Comparison of ENCODE assay signal across 9 cellular contexts in the genomic region with DNA sequence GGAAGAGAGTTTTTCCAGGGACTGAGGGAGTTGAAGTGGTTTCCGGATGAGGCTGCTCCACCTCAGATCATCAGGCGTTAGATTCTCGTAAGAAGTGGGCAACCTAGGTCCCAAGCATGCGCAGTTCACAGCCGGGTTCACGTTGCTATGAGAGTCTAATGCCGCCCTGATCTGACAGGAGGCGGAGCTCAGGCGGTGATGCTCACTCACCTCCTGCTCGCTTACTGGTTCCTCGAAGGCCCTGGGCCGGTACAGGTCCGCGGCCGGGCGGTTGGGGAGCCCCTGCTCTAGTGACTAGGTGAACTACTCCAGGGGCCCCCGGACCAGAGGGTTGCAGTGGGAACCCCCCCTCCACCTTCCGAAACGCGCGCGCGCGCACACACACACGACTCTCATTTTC. TPM values are rescaled to one million over a fixed set of nuclear protein-coding genes. Genes with fewer than 3 reads are reported as not detected.
DNase-seq lines count a peak whose midpoint lies in the region; ATAC-seq and TF ChIP-seq lines count a peak whose summit lies in the region.
"Had no signal": no experiment of that assay in that cellular context is flagged by ENCODE, and none has a peak within 500 bp of the region (broad histone marks: within the 10 kb centered on the region; RNA-seq: fewer than 3 reads in every experiment).

No MANE protein-coding gene starts in this region.

- CTCF ChIA-PET in MCF 10A (lab: Yijun Ruan, JAX): interaction anchor here (0.6 to 0.7 kb wide), 2 partner anchors 194 to 409 kb away, joined by 3 read pairs; no protein-coding TSS in a partner anchor

- ATAC-seq in memory B cell (ENCODE audit: low read depth): no peak

- DNase-seq in breast epithelium (ENCODE audit: low spot score in 2 of 2) (no peak), MCF 10A (ENCODE audit: unreplicated experiment) (no peak), memory B cell (ENCODE audit: low spot score in 2 of 2) (no peak), testis (peak; percentile 72), NK-92 (lab: John Stamatoyannopoulos, UW; ENCODE audit: unreplicated experiment) (no peak), NCI-H2171 (lab: John Stamatoyannopoulos, UW) (no peak), ACHN (no peak)
- no peak for DNase-seq in activated naive CD8-positive, alpha-beta T cell treated with anti-CD3 and anti-CD28 coated beads for 36 hours

- H3K27me3 ChIP-seq in breast epithelium (no peaks in the 10 kb centered on the region), testis (no peaks in the 10 kb centered on the region)

- H3K36me3 Mint-ChIP-seq in MCF 10A (ENCODE audit: insufficient read depth, unreplicated experiment) (no peaks in the 10 kb centered on the region), memory B cell (no peaks in the 10 kb centered on the region)
- H3K36me3 Mint-ChIP-seq in activated naive CD8-positive, alpha-beta T cell treated with anti-CD3 and anti-CD28 coated beads for 36 hours: peaks cover 3% of the 10 kb centered on the region

- H3K27me3 Mint-ChIP-seq in MCF 10A (ENCODE audit: insufficient read depth, unreplicated experiment) (no peaks in the 10 kb centered on the region), memory B cell (no peaks in the 10 kb centered on the region)
- peaks cover 4% of the 10 kb centered on the region for H3K27me3 Mint-ChIP-seq in activated naive CD8-positive, alpha-beta T cell treated with anti-CD3 and anti-CD28 coated beads for 36 hours

- BruUV-seq in MCF 10A (replicated peaks; lab: Mats Ljungman, UMichigan): no TSS peak

- in situ Hi-C loops in ACHN (cut with HindIII; ENCODE audit: low pct_ligation_motif_present, low pct_unique_long_range_greater_than_20kb, low sequenced_read_pairs): no loop called here

- intact Hi-C loops in breast epithelium (cut with DNase I; ENCODE audit: low total_unique reads): no loop called here
- intact Hi-C loops in MCF 10A (cut with micrococcal nuclease): loop anchor here (5.0 to 10.0 kb wide), 2 partner anchors 165 to 448 kb away; a partner anchor contains a TSS
- intact Hi-C loops in testis (cut with DNase I; ENCODE audit: low total_unique reads): no loop called here

- H3K27ac Mint-ChIP-seq in MCF 10A (ENCODE audit: low read depth, unreplicated experiment) (no peak overlapping the region), memory B cell (peak overlapping the region; percentile 61)
- no peak overlapping the region for H3K27ac Mint-ChIP-seq in activated naive CD8-positive, alpha-beta T cell treated with anti-CD3 and anti-CD28 coated beads for 36 hours

- no peak for TF ChIP-seq CTCF in breast epithelium (IDR thresholded peaks at IDR 0.05)
- TF ChIP-seq CTCF in MCF 10A (IDR thresholded peaks at IDR 0.05; ENCODE audit: unreplicated experiment): no peak
- no peak for TF ChIP-seq CTCF in testis (IDR thresholded peaks at IDR 0.05)

- H3K4me1 ChIP-seq in breast epithelium: no peaks in the 10 kb centered on the region
- peaks cover 3% of the 10 kb centered on the region for H3K4me1 ChIP-seq in testis

- no peak for TF ChIP-seq POLR2A in breast epithelium (IDR thresholded peaks at IDR 0.05)
- TF ChIP-seq POLR2A in testis (IDR thresholded peaks at IDR 0.05): no peak

- H3K9me3 ChIP-seq in breast epithelium (no peaks in the 10 kb centered on the region), testis (no peaks in the 10 kb centered on the region)

- H3K36me3 ChIP-seq in breast epithelium (no peaks in the 10 kb centered on the region), testis (ENCODE audit: low read depth, missing control alignments) (no peaks in the 10 kb centered on the region)
- H3K36me3 ChIP-seq: SJSA1 had no signal

- no peak overlapping the region for H3K4me3 Mint-ChIP-seq in MCF 10A (ENCODE audit: unreplicated experiment)
- H3K4me3 Mint-ChIP-seq in activated naive CD8-positive, alpha-beta T cell treated with anti-CD3 and anti-CD28 coated beads for 36 hours: peak overlapping the region; percentile 72
- peak overlapping the region; percentile 76 for H3K4me3 Mint-ChIP-seq in memory B cell

- H3K27ac ChIP-seq in breast epithelium: peak overlapping the region; percentile 91 to 97
- peak overlapping the region; percentile 97 for H3K27ac ChIP-seq in testis
- H3K27ac ChIP-seq: SJSA1 had no signal

- H3K4me1 Mint-ChIP-seq in MCF 10A (ENCODE audit: insufficient read depth, unreplicated experiment): peaks cover 17% of the 10 kb centered on the region
- H3K4me1 Mint-ChIP-seq in activated naive CD8-positive, alpha-beta T cell treated with anti-CD3 and anti-CD28 coated beads for 36 hours: peaks cover 24% of the 10 kb centered on the region
- peaks cover 24% of the 10 kb centered on the region for H3K4me1 Mint-ChIP-seq in memory B cell

- H3K4me3 ChIP-seq in breast epithelium (peak overlapping the region in 1 of 3 donors; percentile 99), testis (peak overlapping the region; percentile 86 to 89)

- WGBS in testis, 2 donors: 79 to 82% methylated on average over 13 to 25 of the region's 25 CpGs

- POLR2A ChIA-PET in MCF 10A (lab: Yijun Ruan, JAX): interaction anchor here (0.6 to 0.9 kb wide), 2 partner anchors 423 to 825 kb away, joined by 3 to 5 read pairs; no protein-coding TSS in a partner anchor

- H3K9me3 Mint-ChIP-seq in MCF 10A (ENCODE audit: unreplicated experiment) (peaks cover 8% of the 10 kb centered on the region), memory B cell (no peaks in the 10 kb centered on the region)
- peaks cover 8% of the 10 kb centered on the region for H3K9me3 Mint-ChIP-seq in activated naive CD8-positive, alpha-beta T cell treated with anti-CD3 and anti-CD28 coated beads for 36 hours

RNA-seq across cellular contexts. Expression of a gene that starts 1.0 kb away (rescaled TPM):
- 100 to 1,000 TPM; 114 to 267 (median 143) TPM for total RNA-seq in breast epithelium
- total RNA-seq in MCF 10A (2022): 31.8 and 34.0 TPM in 2 replicates
- total RNA-seq in activated naive CD8-positive, alpha-beta T cell treated with anti-CD3 and anti-CD28 coated beads for 36 hours: 10 to 100 TPM in 1 of 2 experiments, 1 to 10 TPM in 1; 10.0 to 10.8 TPM
- 10 to 100 TPM; 56.5 to 65.0 TPM for total RNA-seq in testis
- polyA plus RNA-seq in testis (ENCODE audit: insufficient read depth, low read depth, low replicate concordance): 44.3 TPM
